In genomic region chr1:19101244-19101643, GRCh38 we compare ENCODE assay signal across 14 cellular contexts.
"Had no signal": no experiment of that assay in that cellular context is flagged by ENCODE, and none has a peak within 500 bp of the region (broad histone marks: within the 10 kb centered on the region; RNA-seq: fewer than 3 reads in every experiment).

No MANE protein-coding gene starts in this region.

- H3K4me1 Mint-ChIP-seq: activated CD4-positive, alpha-beta T cell treated with anti-CD3 and anti-CD28 coated beads, Interleukin-2, amount 10 ng/mL, durations not matched to agents 7 days and 5 days; activated naive CD8-positive, alpha-beta T cell treated with anti-CD3 and anti-CD28 coated beads, Interleukin-2, amount 10 ng/mL, durations not matched to agents 7 days and 5 days; stimulated activated naive CD8-positive, alpha-beta T cell treated with anti-CD3 and anti-CD28 coated beads, Interleukin-15, amount 100 ng/mL, for 72 hours had no signal

- ATAC-seq: left lung; mucosa of descending colon; natural killer cell treated with Interleukin-12 subunit alpha and Interleukin-12 subunit beta and Interleukin-15 and Interleukin-18, amount 100 ng/mL, for 72 hours; stimulated activated naive CD8-positive, alpha-beta T cell treated with anti-CD3 and anti-CD28 coated beads, Interleukin-15, amount 100 ng/mL, for 72 hours had no signal

- H3K4me3 Mint-ChIP-seq: activated CD4-positive, alpha-beta T cell treated with anti-CD3 and anti-CD28 coated beads, Interleukin-2, amount 10 ng/mL, durations not matched to agents 7 days and 5 days; activated naive CD8-positive, alpha-beta T cell treated with anti-CD3 and anti-CD28 coated beads, Interleukin-2, amount 10 ng/mL, durations not matched to agents 7 days and 5 days; natural killer cell treated with Interleukin-12 subunit alpha and Interleukin-12 subunit beta and Interleukin-15 and Interleukin-18, amount 100 ng/mL, for 72 hours; stimulated activated naive CD8-positive, alpha-beta T cell treated with anti-CD3 and anti-CD28 coated beads, Interleukin-15, amount 100 ng/mL, for 72 hours had no signal

- DNase-seq: activated CD4-positive, alpha-beta T cell treated with anti-CD3 and anti-CD28 coated beads, Interleukin-2, amount 10 ng/mL, durations not matched to agents 7 days and 5 days; activated naive CD4-positive, alpha-beta T cell; activated naive CD8-positive, alpha-beta T cell treated with anti-CD3 and anti-CD28 coated beads, Interleukin-2, amount 10 ng/mL, durations not matched to agents 7 days and 5 days; aorta; cortex of kidney; effector CD4-positive, alpha-beta T cell; islet precursor cell; left lung; mammary epithelial cell; mucosa of descending colon; posterior cingulate gyrus; stimulated activated naive CD8-positive, alpha-beta T cell treated with anti-CD3 and anti-CD28 coated beads, Interleukin-15, amount 100 ng/mL, for 72 hours; T-helper 2 cell had no signal

- H3K27me3 Mint-ChIP-seq: activated CD4-positive, alpha-beta T cell treated with anti-CD3 and anti-CD28 coated beads, Interleukin-2, amount 10 ng/mL, durations not matched to agents 7 days and 5 days; activated naive CD8-positive, alpha-beta T cell treated with anti-CD3 and anti-CD28 coated beads, Interleukin-2, amount 10 ng/mL, durations not matched to agents 7 days and 5 days; natural killer cell treated with Interleukin-12 subunit alpha and Interleukin-12 subunit beta and Interleukin-15 and Interleukin-18, amount 100 ng/mL, for 72 hours; stimulated activated naive CD8-positive, alpha-beta T cell treated with anti-CD3 and anti-CD28 coated beads, Interleukin-15, amount 100 ng/mL, for 72 hours had no signal

- H3K27ac Mint-ChIP-seq: activated CD4-positive, alpha-beta T cell treated with anti-CD3 and anti-CD28 coated beads, Interleukin-2, amount 10 ng/mL, durations not matched to agents 7 days and 5 days; activated naive CD8-positive, alpha-beta T cell treated with anti-CD3 and anti-CD28 coated beads, Interleukin-2, amount 10 ng/mL, durations not matched to agents 7 days and 5 days; natural killer cell treated with Interleukin-12 subunit alpha and Interleukin-12 subunit beta and Interleukin-15 and Interleukin-18, amount 100 ng/mL, for 72 hours had no signal

- H3K9me3 Mint-ChIP-seq: activated CD4-positive, alpha-beta T cell treated with anti-CD3 and anti-CD28 coated beads, Interleukin-2, amount 10 ng/mL, durations not matched to agents 7 days and 5 days; activated naive CD8-positive, alpha-beta T cell treated with anti-CD3 and anti-CD28 coated beads, Interleukin-2, amount 10 ng/mL, durations not matched to agents 7 days and 5 days; natural killer cell treated with Interleukin-12 subunit alpha and Interleukin-12 subunit beta and Interleukin-15 and Interleukin-18, amount 100 ng/mL, for 72 hours; stimulated activated naive CD8-positive, alpha-beta T cell treated with anti-CD3 and anti-CD28 coated beads, Interleukin-15, amount 100 ng/mL, for 72 hours had no signal
